29 cellular contexts compared by ENCODE assay signal in the genomic region with DNA sequence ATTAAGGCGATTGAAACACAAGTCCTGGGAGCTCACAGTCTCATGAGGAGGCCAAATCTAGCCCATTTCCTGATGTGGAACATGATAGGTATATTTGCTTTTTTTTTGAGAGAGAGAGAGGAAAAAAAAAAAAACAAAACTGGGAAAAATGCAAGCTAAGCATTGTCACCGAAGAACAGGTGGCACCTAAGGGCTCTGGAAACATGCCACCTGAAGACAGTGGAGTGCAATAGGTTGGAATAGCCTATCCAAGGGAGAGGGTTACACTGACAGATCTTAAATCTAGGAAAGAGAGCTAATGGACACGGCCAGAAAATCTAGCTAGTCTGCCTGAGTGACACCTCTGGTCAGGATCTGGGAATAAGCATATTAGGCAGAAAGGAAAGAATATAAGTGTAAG.
DNase-seq lines count a peak whose midpoint lies in the region; ATAC-seq, FAIRE-seq and TF ChIP-seq lines count a peak whose summit lies in the region.
"Had no signal": no experiment of that assay in that cellular context is flagged by ENCODE, and none has a peak within 500 bp of the region (broad histone marks: within the 10 kb centered on the region; RNA-seq: fewer than 3 reads in every experiment).

No MANE protein-coding gene starts in this region.

- TF ChIP-seq CTCF in HepG2 (CRISPR knock-in tag; IDR thresholded peaks at IDR 0.05) (no peak), right lobe of liver (IDR thresholded peaks at IDR 0.05) (no peak), VCaP (conservative IDR thresholded peaks at IDR 0.05) (no peak)

- H3K4me3 ChIP-seq in HepG2 (replicated peaks in 1 of 3; ENCODE audit: insufficient read depth in 1 of 3, low read depth in 2 of 3, low read length in 3 of 3) = no peak overlapping the region
- no peak overlapping the region for H3K4me3 ChIP-seq in right lobe of liver
- H3K4me3 ChIP-seq: ascending aorta, cardiac muscle cell, coronary artery, smooth muscle cell, testis had no signal

- H3K36me3 ChIP-seq in HepG2 (replicated peaks in 1 of 2; ENCODE audit: control insufficient read depth in 1 of 2, insufficient read depth in 2 of 2, low read length in 2 of 2) (no peaks in the 10 kb centered on the region), right lobe of liver (no peaks in the 10 kb centered on the region)
- H3K36me3 ChIP-seq: ascending aorta, cardiac muscle cell had no signal

- TF ChIP-seq RAD21 in HepG2 (CRISPR knock-in tag; IDR thresholded peaks at IDR 0.05) = no peak

- H2AFZ ChIP-seq in HepG2 (ENCODE audit: low read length) = no peak overlapping the region

- in situ Hi-C loops in HepG2 (cut with HindIII; ENCODE audit: extremely low pct_ligation_motif_present, low pct_unique_long_range_greater_than_20kb) = loop anchor here (10.0 kb wide), 1 partner anchor 305 kb away; no protein-coding TSS in a partner anchor

- H3K4me2 ChIP-seq in HepG2 (ENCODE audit: low read depth, low read length) = no peak overlapping the region
- H3K4me2 ChIP-seq: smooth muscle cell had no signal

- no TSS peak for BruUV-seq in HepG2 (replicated peaks; lab: Mats Ljungman, UMichigan)

- FAIRE-seq in HepG2 (lab: Jason Lieb, UNC) = no peak
- FAIRE-seq: urothelium cell line had no signal

- H3K9me3 ChIP-seq in HepG2 (ENCODE audit: low read length) (no peaks in the 10 kb centered on the region), right lobe of liver (no peaks in the 10 kb centered on the region)
- H3K9me3 ChIP-seq: ascending aorta, testis had no signal

- CTCF ChIA-PET in HepG2 (lab: Yijun Ruan, JAX; ENCODE audit: low intra/inter-chr PET ratio, low total read pairs) = no interaction called here

- TF ChIP-seq EP300 in HepG2 (IDR thresholded peaks at IDR 0.05; ENCODE audit: low read depth in 2 of 2, low read length in 2 of 2) (no peak), HepG2 (CRISPR knock-in tag; IDR thresholded peaks at IDR 0.05; ENCODE audit: borderline replicate concordance) (no peak)

- H3K27me3 ChIP-seq in HepG2 (ENCODE audit: control insufficient read depth in 1 of 2, insufficient read depth in 2 of 2, low read length in 2 of 2) (no peaks in the 10 kb centered on the region), right lobe of liver (no peaks in the 10 kb centered on the region)
- H3K27me3 ChIP-seq: ascending aorta, cardiac muscle cell, testis had no signal

- no peak overlapping the region for H3K9ac ChIP-seq in HepG2 (ENCODE audit: insufficient read depth, low read depth, low read length)

- intact Hi-C loops in HepG2 (cut with micrococcal nuclease; ENCODE audit: unreplicated experiment) (no loop called here), right lobe of liver (cut with DNase I) (no loop called here)

- H4K20me1 ChIP-seq in HepG2 (ENCODE audit: insufficient read depth, low read length) = no peaks in the 10 kb centered on the region

- ATAC-seq in HepG2 (no peak), right lobe of liver (no peak)
- ATAC-seq: HCT116; left cardiac atrium; stimulated activated naive CD8-positive, alpha-beta T cell treated with anti-CD3 and anti-CD28 coated beads, Interleukin-15, Interleukin-2, amounts not matched to agents 100 U/mL and 50 U/mL, for 24 hours had no signal

- WGBS in HepG2 (ENCODE audit: low lambda C conversion rate) = 55% methylated on average over 3 of the region's 3 CpGs
- 58% methylated on average over 3 of the region's 3 CpGs for WGBS in right lobe of liver (ENCODE audit: insufficient coverage, low coverage, low lambda C conversion rate, missing lambda C conversion rate)

- TF ChIP-seq POLR2A in HepG2 (IDR thresholded peaks at IDR 0.05; ENCODE audit: insufficient read depth in 1 of 2, low read depth in 2 of 2, low read length in 2 of 2) (no peak), right lobe of liver (IDR thresholded peaks at IDR 0.05) (no peak)

- peaks cover 16% of the 10 kb centered on the region for H3K4me1 ChIP-seq in HepG2 (ENCODE audit: insufficient read depth, low read length)
- no peaks in the 10 kb centered on the region for H3K4me1 ChIP-seq in right lobe of liver
- H3K4me1 ChIP-seq: ascending aorta, testis had no signal

- DNase-seq in HepG2 (ENCODE audit: low spot score) (no peak), right lobe of liver (no peak), NCI-H2029 treated with DMSO at 0.1 percent for 48 hours (lab: John Stamatoyannopoulos, UW) (peak; percentile 83), activated gamma-delta T cell treated with Interleukin-2 at 50 U/mL for 16 hours (no peak), NCI-H1930 (lab: John Stamatoyannopoulos, UW) (no peak)
- no peak for DNase-seq in stimulated activated CD8-positive, alpha-beta memory T cell treated with anti-CD3 and anti-CD28 coated beads, Interleukin-4, amount 100 ng/mL, for 48 hours
- DNase-seq in central memory CD4-positive, alpha-beta T cell = no peak
- DNase-seq: activated CD4-positive, CD25-positive, alpha-beta regulatory T cell; activated effector memory CD4-positive, alpha-beta T cell treated with anti-CD3 and anti-CD28 coated beads, Interleukin-2, amount 50 U/mL, for 16 hours; activated T-cell treated with anti-CD3 and anti-CD28 coated beads, Interleukin-2, amount 50 U/mL, for 24 hours; CD4-positive, alpha-beta memory T cell; effector CD8-positive, alpha-beta T cell; GDM1; hypothalamus; left cardiac atrium; NCI-H187; nephron progenitor cell; NK-92 treated with Interleukin-12 subunit alpha and Interleukin-12 subunit beta, amount 100 ng/mL, for 24 hours; stimulated activated CD4-positive, alpha-beta T cell treated with anti-CD3 and anti-CD28 coated beads, Interleukin-1b, Interleukin-23, amount 100 ng/mL, for 48 hours; stimulated activated naive CD8-positive, alpha-beta T cell treated with anti-CD3 and anti-CD28 coated beads, Interleukin-15, Interleukin-2, amounts not matched to agents 100 U/mL and 50 U/mL, for 24 hours; testis had no signal

- H3K79me2 ChIP-seq in HepG2 (ENCODE audit: insufficient read depth, low read length) = no peaks in the 10 kb centered on the region

- H3K27ac ChIP-seq in HepG2 (ENCODE audit: extremely low read length, insufficient read depth, low read length) = no peak overlapping the region
- no peak overlapping the region for H3K27ac ChIP-seq in right lobe of liver
- H3K27ac ChIP-seq in VCaP = peak overlapping the region; percentile 56
- H3K27ac ChIP-seq: ascending aorta, cardiac muscle cell, coronary artery, epithelial cell of prostate, testis had no signal

- POLR2A ChIA-PET in HepG2 (lab: Yijun Ruan, JAX) = no interaction called here

TF ChIP-seq in HepG2, 621 proteins besides CTCF, POLR2A, EP300 and RAD21:
- TF ChIP-seq MAFK (conservative IDR thresholded peaks at IDR 0.05 in 1 of 2, IDR thresholded peaks at IDR 0.05 in 1 of 2; ENCODE audit: low read length in 2 of 2) (peak; percentile 81 to 88), TBL1XR1 (IDR thresholded peaks at IDR 0.05; ENCODE audit: borderline replicate concordance, low read length, partially characterized antibody) (no peak), POLR2AphosphoS5 (IDR thresholded peaks at IDR 0.05; ENCODE audit: low read depth, low read length) (no peak), MAFF (IDR thresholded peaks at IDR 0.05; ENCODE audit: low read depth, low read length) (peak; percentile 79), ZNF781 (CRISPR knock-in tag; IDR thresholded peaks at IDR 0.05; ENCODE audit: borderline replicate concordance, not compliant biosample characterization) (no peak)
